Comparison of ENCODE assay signal across 10 cellular contexts in the genomic region with DNA sequence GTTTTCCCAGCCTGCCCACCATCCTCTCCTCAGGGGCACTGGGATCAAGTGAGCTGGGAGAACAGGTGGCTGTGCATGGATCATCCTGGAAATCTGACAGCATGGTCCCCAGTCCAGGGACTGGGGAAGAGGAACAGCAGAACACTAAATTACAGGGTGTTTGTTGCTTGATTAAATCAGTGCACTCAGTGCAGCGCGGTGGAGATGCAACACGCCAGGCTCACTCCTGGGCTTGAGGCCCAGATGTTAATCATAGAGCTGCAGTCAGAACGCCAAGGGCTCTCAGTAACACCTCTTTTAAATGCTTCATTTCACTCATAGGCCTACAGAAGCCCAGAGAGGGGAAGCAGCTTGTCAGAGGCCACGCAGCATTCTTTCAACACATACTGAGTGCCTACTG. TPM values are rescaled to one million over a fixed set of nuclear protein-coding genes. Genes with fewer than 3 reads are reported as not detected.
DNase-seq lines count a peak whose midpoint lies in the region; ATAC-seq and TF ChIP-seq lines count a peak whose summit lies in the region.
"Had no signal": no experiment of that assay in that cellular context is flagged by ENCODE, and none has a peak within 500 bp of the region (broad histone marks: within the 10 kb centered on the region; RNA-seq: fewer than 3 reads in every experiment).

No MANE protein-coding gene starts in this region.

- no peak for TF ChIP-seq CTCF in GM20000 (IDR thresholded peaks at IDR 0.05; ENCODE audit: extremely low read depth, missing control alignments)

- peak; percentile 59 for ATAC-seq in Right ventricle myocardium inferior

- intact Hi-C loops in Right ventricle myocardium inferior (cut with DNase I) (loop anchor here (5.0 kb wide), 1 partner anchor 49 kb away; no protein-coding TSS in a partner anchor), cardiac septum (cut with DNase I) (no loop called here)

- DNase-seq in Right ventricle myocardium inferior (ENCODE audit: missing footprints), result no peak
- DNase-seq in cardiac septum (ENCODE audit: low spot score), result no peak
- DNase-seq in fibroblast of gingiva (ENCODE audit: low read depth), result peak; percentile 55
- peak; percentile 41 for DNase-seq in mesenteric fat pad (ENCODE audit: low spot score)
- no peak for DNase-seq in GM20000 (ENCODE audit: low spot score)
- no peak for DNase-seq in NCI-H1092 treated with DMSO at 0.1 percent for 48 hours (lab: John Stamatoyannopoulos, UW)
- no peak for DNase-seq in kidney glomerular epithelial cell (lab: John Stamatoyannopoulos, UW)
- DNase-seq in activated CD4-positive, alpha-beta T cell treated with anti-CD3 and anti-CD28 coated beads for 48 hours, result no peak
- DNase-seq: activated CD4-positive, alpha-beta T cell treated with anti-CD3 and anti-CD28 coated beads, Interleukin-2, amount 10 ng/mL, durations not matched to agents 24 days and 14 days; stimulated activated CD4-positive, alpha-beta T cell treated with anti-CD3 and anti-CD28 coated beads, Interleukin-4, amount 100 ng/mL, for 24 hours had no signal

RNA-seq across cellular contexts. Expression of a gene that starts 14.2 kb away (rescaled TPM):
- total RNA-seq in Right ventricle myocardium inferior (147 TPM), cardiac septum (160 TPM), mesenteric fat pad (202 TPM)

Comparison
In these comparisons a context has a peak if more than half of its experiments do, and no peak if none do; other contexts are left out.
1. DNase-seq: peak in fibroblast of gingiva (single experiment) and mesenteric fat pad (single experiment); none in Right ventricle myocardium inferior (single experiment), cardiac septum (single experiment), GM20000 (single experiment), NCI-H1092 treated with DMSO at 0.1 percent for 48 hours (single experiment), kidney glomerular epithelial cell (single experiment) and activated CD4-positive, alpha-beta T cell treated with anti-CD3 and anti-CD28 coated beads for 48 hours (single experiment).